ENCODE assay signal across 1 cellular context in the genomic region with DNA sequence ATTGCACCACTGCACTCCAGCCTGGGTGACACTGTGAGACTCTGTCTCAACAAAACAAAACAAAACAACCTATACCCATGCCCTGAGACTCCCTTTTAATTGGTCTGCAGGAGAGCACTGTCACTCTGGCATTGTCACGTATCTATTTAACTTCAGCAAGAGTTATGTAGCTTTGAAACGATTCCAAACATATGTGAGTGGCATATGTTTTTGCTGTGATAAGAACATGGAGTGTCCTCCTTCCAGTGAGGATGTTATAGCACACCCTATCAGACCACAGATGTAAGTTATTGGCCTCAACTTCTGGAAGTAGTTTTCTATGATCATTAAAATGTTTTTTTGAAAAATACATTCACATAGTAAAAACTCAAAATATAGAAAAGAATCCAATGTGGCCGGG.
TF ChIP-seq lines count a peak whose summit lies in the region.

No MANE protein-coding gene starts in this region.

TF ChIP-seq in K562, 482 proteins besides CTCF, POLR2A, EP300 and RAD21 (continued from another document and continues in another):
- no peak for TF ChIP-seq KLF6 (CRISPR knock-in tag; IDR thresholded peaks at IDR 0.05; ENCODE audit: borderline replicate concordance)
- TF ChIP-seq, protein P1, sequence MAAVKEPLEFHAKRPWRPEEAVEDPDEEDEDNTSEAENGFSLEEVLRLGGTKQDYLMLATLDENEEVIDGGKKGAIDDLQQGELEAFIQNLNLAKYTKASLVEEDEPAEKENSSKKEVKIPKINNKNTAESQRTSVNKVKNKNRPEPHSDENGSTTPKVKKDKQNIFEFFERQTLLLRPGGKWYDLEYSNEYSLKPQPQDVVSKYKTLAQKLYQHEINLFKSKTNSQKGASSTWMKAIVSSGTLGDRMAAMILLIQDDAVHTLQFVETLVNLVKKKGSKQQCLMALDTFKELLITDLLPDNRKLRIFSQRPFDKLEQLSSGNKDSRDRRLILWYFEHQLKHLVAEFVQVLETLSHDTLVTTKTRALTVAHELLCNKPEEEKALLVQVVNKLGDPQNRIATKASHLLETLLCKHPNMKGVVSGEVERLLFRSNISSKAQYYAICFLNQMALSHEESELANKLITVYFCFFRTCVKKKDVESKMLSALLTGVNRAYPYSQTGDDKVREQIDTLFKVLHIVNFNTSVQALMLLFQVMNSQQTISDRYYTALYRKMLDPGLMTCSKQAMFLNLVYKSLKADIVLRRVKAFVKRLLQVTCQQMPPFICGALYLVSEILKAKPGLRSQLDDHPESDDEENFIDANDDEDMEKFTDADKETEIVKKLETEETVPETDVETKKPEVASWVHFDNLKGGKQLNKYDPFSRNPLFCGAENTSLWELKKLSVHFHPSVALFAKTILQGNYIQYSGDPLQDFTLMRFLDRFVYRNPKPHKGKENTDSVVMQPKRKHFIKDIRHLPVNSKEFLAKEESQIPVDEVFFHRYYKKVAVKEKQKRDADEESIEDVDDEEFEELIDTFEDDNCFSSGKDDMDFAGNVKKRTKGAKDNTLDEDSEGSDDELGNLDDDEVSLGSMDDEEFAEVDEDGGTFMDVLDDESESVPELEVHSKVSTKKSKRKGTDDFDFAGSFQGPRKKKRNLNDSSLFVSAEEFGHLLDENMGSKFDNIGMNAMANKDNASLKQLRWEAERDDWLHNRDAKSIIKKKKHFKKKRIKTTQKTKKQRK (IDR thresholded peaks at IDR 0.05; ENCODE audit: borderline replicate concordance, low read depth, low read length), result no peak
- no peak for TF ChIP-seq ILK (tag; IDR thresholded peaks at IDR 0.05; ENCODE audit: borderline replicate concordance, low read depth)
- TF ChIP-seq, protein P2, sequence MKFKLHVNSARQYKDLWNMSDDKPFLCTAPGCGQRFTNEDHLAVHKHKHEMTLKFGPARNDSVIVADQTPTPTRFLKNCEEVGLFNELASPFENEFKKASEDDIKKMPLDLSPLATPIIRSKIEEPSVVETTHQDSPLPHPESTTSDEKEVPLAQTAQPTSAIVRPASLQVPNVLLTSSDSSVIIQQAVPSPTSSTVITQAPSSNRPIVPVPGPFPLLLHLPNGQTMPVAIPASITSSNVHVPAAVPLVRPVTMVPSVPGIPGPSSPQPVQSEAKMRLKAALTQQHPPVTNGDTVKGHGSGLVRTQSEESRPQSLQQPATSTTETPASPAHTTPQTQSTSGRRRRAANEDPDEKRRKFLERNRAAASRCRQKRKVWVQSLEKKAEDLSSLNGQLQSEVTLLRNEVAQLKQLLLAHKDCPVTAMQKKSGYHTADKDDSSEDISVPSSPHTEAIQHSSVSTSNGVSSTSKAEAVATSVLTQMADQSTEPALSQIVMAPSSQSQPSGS (CRISPR knock-in tag; IDR thresholded peaks at IDR 0.05), result no peak
- no peak for TF ChIP-seq ZNF174 (CRISPR knock-in tag; IDR thresholded peaks at IDR 0.05)
- no peak for TF ChIP-seq ZFPM2 (CRISPR knock-in tag; IDR thresholded peaks at IDR 0.05)
- TF ChIP-seq, protein P3, sequence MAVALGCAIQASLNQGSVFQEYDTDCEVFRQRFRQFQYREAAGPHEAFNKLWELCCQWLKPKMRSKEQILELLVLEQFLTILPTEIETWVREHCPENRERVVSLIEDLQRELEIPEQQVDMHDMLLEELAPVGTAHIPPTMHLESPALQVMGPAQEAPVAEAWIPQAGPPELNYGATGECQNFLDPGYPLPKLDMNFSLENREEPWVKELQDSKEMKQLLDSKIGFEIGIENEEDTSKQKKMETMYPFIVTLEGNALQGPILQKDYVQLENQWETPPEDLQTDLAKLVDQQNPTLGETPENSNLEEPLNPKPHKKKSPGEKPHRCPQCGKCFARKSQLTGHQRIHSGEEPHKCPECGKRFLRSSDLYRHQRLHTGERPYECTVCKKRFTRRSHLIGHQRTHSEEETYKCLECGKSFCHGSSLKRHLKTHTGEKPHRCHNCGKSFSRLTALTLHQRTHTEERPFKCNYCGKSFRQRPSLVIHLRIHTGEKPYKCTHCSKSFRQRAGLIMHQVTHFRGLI (CRISPR knock-in tag; IDR thresholded peaks at IDR 0.05), result no peak
- peak; percentile 33; the same call in 1 of the 2 replicates for TF ChIP-seq CTBP1 (IDR thresholded peaks at IDR 0.05; ENCODE audit: borderline replicate concordance)
- no peak for TF ChIP-seq ETV5 (CRISPR knock-in tag; IDR thresholded peaks at IDR 0.05; ENCODE audit: low read depth)
- TF ChIP-seq PTTG1 (tag; IDR thresholded peaks at IDR 0.05; ENCODE audit: low read depth), result no peak
- TF ChIP-seq BRD9 (IDR thresholded peaks at IDR 0.05; ENCODE audit: low read depth, partially characterized antibody), result no peak
- TF ChIP-seq CEBPB (tag; IDR thresholded peaks at IDR 0.05), result peak; percentile 40
- TF ChIP-seq ZNF282 (CRISPR knock-in tag; IDR thresholded peaks at IDR 0.05), result no peak
- TF ChIP-seq NCOR1 (IDR thresholded peaks at IDR 0.05), result peak; percentile 72; the same call in 1 of the 2 replicates
- TF ChIP-seq MTA3 (IDR thresholded peaks at IDR 0.05; ENCODE audit: borderline replicate concordance), result no peak
- peak; percentile 57 for TF ChIP-seq FOXM1 (IDR thresholded peaks at IDR 0.05; ENCODE audit: low read depth)
- no peak for TF ChIP-seq FOXM1 (CRISPR knock-in tag; IDR thresholded peaks at IDR 0.05; ENCODE audit: low read depth)
- no peak for TF ChIP-seq HDAC2 (IDR thresholded peaks at IDR 0.05)
- TF ChIP-seq ZNF830 (CRISPR knock-in tag; IDR thresholded peaks at IDR 0.05), result no peak
- TF ChIP-seq SMAD4 (CRISPR knock-in tag; conservative IDR thresholded peaks at IDR 0.05), result no peak
- TF ChIP-seq ZNF146 (CRISPR knock-in tag; IDR thresholded peaks at IDR 0.05; ENCODE audit: unreplicated experiment), result no peak
- peak; percentile 73; the same call in 1 of the 2 replicates for TF ChIP-seq SMARCA4 (IDR thresholded peaks at IDR 0.05)
- no peak for TF ChIP-seq KAT2B (IDR thresholded peaks at IDR 0.05; ENCODE audit: low read depth, low read length)
- TF ChIP-seq KAT8 (IDR thresholded peaks at IDR 0.05; ENCODE audit: low read depth), result no peak
- TF ChIP-seq JUND (IDR thresholded peaks at IDR 0.05; ENCODE audit: borderline replicate concordance, low read depth, low read length), result no peak
- no peak; the same call in 2 of the 3 replicates for TF ChIP-seq JUND (tag; IDR thresholded peaks at IDR 0.05; ENCODE audit: borderline replicate concordance, low read depth, low read length)
- TF ChIP-seq TCF3 (CRISPR knock-in tag; IDR thresholded peaks at IDR 0.05), result peak; percentile 73
- no peak for TF ChIP-seq OTX1 (CRISPR knock-in tag; IDR thresholded peaks at IDR 0.05)
- TF ChIP-seq TEAD4 (IDR thresholded peaks at IDR 0.05; ENCODE audit: low read length), result peak; percentile 88
- no peak for TF ChIP-seq TEAD4 (CRISPR knock-in tag; IDR thresholded peaks at IDR 0.05; ENCODE audit: borderline replicate concordance)
- TF ChIP-seq MYBL2 (IDR thresholded peaks at IDR 0.05; ENCODE audit: low read depth), result no peak
- no peak for TF ChIP-seq MYBL2 (CRISPR knock-in tag; IDR thresholded peaks at IDR 0.05; ENCODE audit: borderline replicate concordance)
- TF ChIP-seq, protein P4, sequence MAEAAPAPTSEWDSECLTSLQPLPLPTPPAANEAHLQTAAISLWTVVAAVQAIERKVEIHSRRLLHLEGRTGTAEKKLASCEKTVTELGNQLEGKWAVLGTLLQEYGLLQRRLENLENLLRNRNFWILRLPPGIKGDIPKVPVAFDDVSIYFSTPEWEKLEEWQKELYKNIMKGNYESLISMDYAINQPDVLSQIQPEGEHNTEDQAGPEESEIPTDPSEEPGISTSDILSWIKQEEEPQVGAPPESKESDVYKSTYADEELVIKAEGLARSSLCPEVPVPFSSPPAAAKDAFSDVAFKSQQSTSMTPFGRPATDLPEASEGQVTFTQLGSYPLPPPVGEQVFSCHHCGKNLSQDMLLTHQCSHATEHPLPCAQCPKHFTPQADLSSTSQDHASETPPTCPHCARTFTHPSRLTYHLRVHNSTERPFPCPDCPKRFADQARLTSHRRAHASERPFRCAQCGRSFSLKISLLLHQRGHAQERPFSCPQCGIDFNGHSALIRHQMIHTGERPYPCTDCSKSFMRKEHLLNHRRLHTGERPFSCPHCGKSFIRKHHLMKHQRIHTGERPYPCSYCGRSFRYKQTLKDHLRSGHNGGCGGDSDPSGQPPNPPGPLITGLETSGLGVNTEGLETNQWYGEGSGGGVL (CRISPR knock-in tag; IDR thresholded peaks at IDR 0.05), result no peak
- no peak for TF ChIP-seq ZNF696 (CRISPR knock-in tag; conservative IDR thresholded peaks at IDR 0.05)
- TF ChIP-seq RBM25 (IDR thresholded peaks at IDR 0.05; ENCODE audit: low read depth, low read length, severe bottlenecking), result no peak
- TF ChIP-seq, protein P5, sequence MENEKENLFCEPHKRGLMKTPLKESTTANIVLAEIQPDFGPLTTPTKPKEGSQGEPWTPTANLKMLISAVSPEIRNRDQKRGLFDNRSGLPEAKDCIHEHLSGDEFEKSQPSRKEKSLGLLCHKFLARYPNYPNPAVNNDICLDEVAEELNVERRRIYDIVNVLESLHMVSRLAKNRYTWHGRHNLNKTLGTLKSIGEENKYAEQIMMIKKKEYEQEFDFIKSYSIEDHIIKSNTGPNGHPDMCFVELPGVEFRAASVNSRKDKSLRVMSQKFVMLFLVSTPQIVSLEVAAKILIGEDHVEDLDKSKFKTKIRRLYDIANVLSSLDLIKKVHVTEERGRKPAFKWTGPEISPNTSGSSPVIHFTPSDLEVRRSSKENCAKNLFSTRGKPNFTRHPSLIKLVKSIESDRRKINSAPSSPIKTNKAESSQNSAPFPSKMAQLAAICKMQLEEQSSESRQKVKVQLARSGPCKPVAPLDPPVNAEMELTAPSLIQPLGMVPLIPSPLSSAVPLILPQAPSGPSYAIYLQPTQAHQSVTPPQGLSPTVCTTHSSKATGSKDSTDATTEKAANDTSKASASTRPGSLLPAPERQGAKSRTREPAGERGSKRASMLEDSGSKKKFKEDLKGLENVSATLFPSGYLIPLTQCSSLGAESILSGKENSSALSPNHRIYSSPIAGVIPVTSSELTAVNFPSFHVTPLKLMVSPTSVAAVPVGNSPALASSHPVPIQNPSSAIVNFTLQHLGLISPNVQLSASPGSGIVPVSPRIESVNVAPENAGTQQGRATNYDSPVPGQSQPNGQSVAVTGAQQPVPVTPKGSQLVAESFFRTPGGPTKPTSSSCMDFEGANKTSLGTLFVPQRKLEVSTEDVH (IDR thresholded peaks at IDR 0.05; ENCODE audit: low read depth, partially characterized antibody), result no peak
- TF ChIP-seq, protein P6, sequence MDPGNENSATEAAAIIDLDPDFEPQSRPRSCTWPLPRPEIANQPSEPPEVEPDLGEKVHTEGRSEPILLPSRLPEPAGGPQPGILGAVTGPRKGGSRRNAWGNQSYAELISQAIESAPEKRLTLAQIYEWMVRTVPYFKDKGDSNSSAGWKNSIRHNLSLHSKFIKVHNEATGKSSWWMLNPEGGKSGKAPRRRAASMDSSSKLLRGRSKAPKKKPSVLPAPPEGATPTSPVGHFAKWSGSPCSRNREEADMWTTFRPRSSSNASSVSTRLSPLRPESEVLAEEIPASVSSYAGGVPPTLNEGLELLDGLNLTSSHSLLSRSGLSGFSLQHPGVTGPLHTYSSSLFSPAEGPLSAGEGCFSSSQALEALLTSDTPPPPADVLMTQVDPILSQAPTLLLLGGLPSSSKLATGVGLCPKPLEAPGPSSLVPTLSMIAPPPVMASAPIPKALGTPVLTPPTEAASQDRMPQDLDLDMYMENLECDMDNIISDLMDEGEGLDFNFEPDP (CRISPR knock-in tag; IDR thresholded peaks at IDR 0.05), result no peak
- no peak for TF ChIP-seq IRF2 (CRISPR knock-in tag; IDR thresholded peaks at IDR 0.05)
- TF ChIP-seq, protein P7, sequence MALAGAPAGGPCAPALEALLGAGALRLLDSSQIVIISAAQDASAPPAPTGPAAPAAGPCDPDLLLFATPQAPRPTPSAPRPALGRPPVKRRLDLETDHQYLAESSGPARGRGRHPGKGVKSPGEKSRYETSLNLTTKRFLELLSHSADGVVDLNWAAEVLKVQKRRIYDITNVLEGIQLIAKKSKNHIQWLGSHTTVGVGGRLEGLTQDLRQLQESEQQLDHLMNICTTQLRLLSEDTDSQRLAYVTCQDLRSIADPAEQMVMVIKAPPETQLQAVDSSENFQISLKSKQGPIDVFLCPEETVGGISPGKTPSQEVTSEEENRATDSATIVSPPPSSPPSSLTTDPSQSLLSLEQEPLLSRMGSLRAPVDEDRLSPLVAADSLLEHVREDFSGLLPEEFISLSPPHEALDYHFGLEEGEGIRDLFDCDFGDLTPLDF (CRISPR knock-in tag; IDR thresholded peaks at IDR 0.05), result no peak
- TF ChIP-seq FOXA3 (CRISPR knock-in tag; conservative IDR thresholded peaks at IDR 0.05 in 1 of 2, IDR thresholded peaks at IDR 0.05 in 1 of 2), result no peak
- peak; percentile 74 for TF ChIP-seq SOX6 (IDR thresholded peaks at IDR 0.05)
- TF ChIP-seq GATAD2A (IDR thresholded peaks at IDR 0.05), result no peak
- TF ChIP-seq CBFA2T2 (conservative IDR thresholded peaks at IDR 0.05), result peak; percentile 73
- TF ChIP-seq NBN (IDR thresholded peaks at IDR 0.05; ENCODE audit: low read depth), result no peak
- TF ChIP-seq, protein P8, sequence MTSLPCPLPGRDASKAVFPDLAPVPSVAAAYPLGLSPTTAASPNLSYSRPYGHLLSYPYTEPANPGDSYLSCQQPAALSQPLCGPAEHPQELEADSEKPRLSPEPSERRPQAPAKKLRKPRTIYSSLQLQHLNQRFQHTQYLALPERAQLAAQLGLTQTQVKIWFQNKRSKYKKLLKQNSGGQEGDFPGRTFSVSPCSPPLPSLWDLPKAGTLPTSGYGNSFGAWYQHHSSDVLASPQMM (CRISPR knock-in tag; IDR thresholded peaks at IDR 0.05), result no peak
- TF ChIP-seq, protein P9, sequence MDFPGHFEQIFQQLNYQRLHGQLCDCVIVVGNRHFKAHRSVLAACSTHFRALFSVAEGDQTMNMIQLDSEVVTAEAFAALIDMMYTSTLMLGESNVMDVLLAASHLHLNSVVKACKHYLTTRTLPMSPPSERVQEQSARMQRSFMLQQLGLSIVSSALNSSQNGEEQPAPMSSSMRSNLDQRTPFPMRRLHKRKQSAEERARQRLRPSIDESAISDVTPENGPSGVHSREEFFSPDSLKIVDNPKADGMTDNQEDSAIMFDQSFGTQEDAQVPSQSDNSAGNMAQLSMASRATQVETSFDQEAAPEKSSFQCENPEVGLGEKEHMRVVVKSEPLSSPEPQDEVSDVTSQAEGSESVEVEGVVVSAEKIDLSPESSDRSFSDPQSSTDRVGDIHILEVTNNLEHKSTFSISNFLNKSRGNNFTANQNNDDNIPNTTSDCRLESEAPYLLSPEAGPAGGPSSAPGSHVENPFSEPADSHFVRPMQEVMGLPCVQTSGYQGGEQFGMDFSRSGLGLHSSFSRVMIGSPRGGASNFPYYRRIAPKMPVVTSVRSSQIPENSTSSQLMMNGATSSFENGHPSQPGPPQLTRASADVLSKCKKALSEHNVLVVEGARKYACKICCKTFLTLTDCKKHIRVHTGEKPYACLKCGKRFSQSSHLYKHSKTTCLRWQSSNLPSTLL (IDR thresholded peaks at IDR 0.05), result no peak
- no peak for TF ChIP-seq ZNF778 (CRISPR knock-in tag; IDR thresholded peaks at IDR 0.05)
- TF ChIP-seq HDAC8 (tag; IDR thresholded peaks at IDR 0.05), result no peak
- no peak for TF ChIP-seq BMI1 (IDR thresholded peaks at IDR 0.05; ENCODE audit: low read length)
- TF ChIP-seq, protein P10, sequence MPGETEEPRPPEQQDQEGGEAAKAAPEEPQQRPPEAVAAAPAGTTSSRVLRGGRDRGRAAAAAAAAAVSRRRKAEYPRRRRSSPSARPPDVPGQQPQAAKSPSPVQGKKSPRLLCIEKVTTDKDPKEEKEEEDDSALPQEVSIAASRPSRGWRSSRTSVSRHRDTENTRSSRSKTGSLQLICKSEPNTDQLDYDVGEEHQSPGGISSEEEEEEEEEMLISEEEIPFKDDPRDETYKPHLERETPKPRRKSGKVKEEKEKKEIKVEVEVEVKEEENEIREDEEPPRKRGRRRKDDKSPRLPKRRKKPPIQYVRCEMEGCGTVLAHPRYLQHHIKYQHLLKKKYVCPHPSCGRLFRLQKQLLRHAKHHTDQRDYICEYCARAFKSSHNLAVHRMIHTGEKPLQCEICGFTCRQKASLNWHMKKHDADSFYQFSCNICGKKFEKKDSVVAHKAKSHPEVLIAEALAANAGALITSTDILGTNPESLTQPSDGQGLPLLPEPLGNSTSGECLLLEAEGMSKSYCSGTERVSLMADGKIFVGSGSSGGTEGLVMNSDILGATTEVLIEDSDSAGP (CRISPR knock-in tag; IDR thresholded peaks at IDR 0.05), result no peak
- no peak for TF ChIP-seq MTA1 (IDR thresholded peaks at IDR 0.05; ENCODE audit: borderline replicate concordance)
